Comparison of ENCODE assay signal across 14 cellular contexts in genomic region chr9:33782395-33783152, GRCh38. TPM values are rescaled to one million over a fixed set of nuclear protein-coding genes. Genes with fewer than 3 reads are reported as not detected.
DNase-seq lines count a peak whose midpoint lies in the region; ATAC-seq and TF ChIP-seq lines count a peak whose summit lies in the region.
"Had no signal": no experiment of that assay in that cellular context is flagged by ENCODE, and none has a peak within 500 bp of the region (broad histone marks: within the 10 kb centered on the region; RNA-seq: fewer than 3 reads in every experiment).

No MANE protein-coding gene starts in this region.

- POLR2A ChIA-PET in PC-3 (lab: Charles Lee; ENCODE audit: unreplicated experiment): no interaction called here

- TF ChIP-seq CTCF in PC-3 (conservative IDR thresholded peaks at IDR 0.05; ENCODE audit: low read depth, low read length) (no peak), thyroid gland (IDR thresholded peaks at IDR 0.05) (no peak), prostate gland (IDR thresholded peaks at IDR 0.05) (no peak)

- no TSS peak for BruUV-seq in PC-3 (replicated peaks; lab: Mats Ljungman, UMichigan)

- H3K4me2 ChIP-seq in PC-3 (ENCODE audit: low read length): peak overlapping the region; percentile 61

- WGBS in thyroid gland, 2 donors: 51 to 53% methylated on average over 4 of the region's 4 CpGs
- WGBS in prostate gland: 29% methylated on average over 4 of the region's 4 CpGs

- DNase-seq in SKM-1 treated with dmso at 0.1 percent for 144 hours (lab: John Stamatoyannopoulos, UW; ENCODE audit: unreplicated experiment) (peak; percentile 15), SKM-1 (lab: John Stamatoyannopoulos, UW; ENCODE audit: unreplicated experiment) (no peak), PC-3 (peak; percentile 55), epithelial cell of prostate (ENCODE audit: low read depth, low spot score) (no peak), thyroid gland (no peak), prostate gland (ENCODE audit: low spot score) (no peak), ACHN (no peak)
- no peak for DNase-seq in activated CD4-positive, alpha-beta T cell treated with anti-CD3 and anti-CD28 coated beads, Interleukin-2, amount 50 U/mL, for 48 hours
- DNase-seq: activated naive CD8-positive, alpha-beta T cell treated with anti-CD3 and anti-CD28 coated beads, Interleukin-2, amount 50 U/mL, for 24 hours; NCI-H2171 treated with DMSO at 0.1 percent for 48 hours; ovary; T-helper 1 cell had no signal

- peaks cover 59% of the 10 kb centered on the region for H3K79me2 ChIP-seq in PC-3 (ENCODE audit: low read length)

- no peaks in the 10 kb centered on the region for H3F3A ChIP-seq in PC-3 (ENCODE audit: low read length, unreplicated experiment)

- H3K27ac ChIP-seq in PC-3 (ENCODE audit: low read length): peak overlapping the region; percentile 50
- peak overlapping the region; percentile 46 for H3K27ac ChIP-seq in epithelial cell of prostate
- H3K27ac ChIP-seq in thyroid gland: peak overlapping the region in 2 of 3 donors; percentile 51 to 61
- no peak overlapping the region for H3K27ac ChIP-seq in prostate gland
- H3K27ac ChIP-seq: ovary, thoracic aorta had no signal

- no peaks in the 10 kb centered on the region for H3K27me3 ChIP-seq in PC-3 (ENCODE audit: low read length)
- no peaks in the 10 kb centered on the region for H3K27me3 ChIP-seq in thyroid gland
- no peaks in the 10 kb centered on the region for H3K27me3 ChIP-seq in prostate gland (replicated peaks; ENCODE audit: insufficient read depth)
- H3K27me3 ChIP-seq: ovary had no signal

- no peak overlapping the region for H2AFZ ChIP-seq in PC-3 (ENCODE audit: low read length)

- no peak overlapping the region for H3K4me3 ChIP-seq in PC-3 (ENCODE audit: low read length)
- no peak overlapping the region for H3K4me3 ChIP-seq in thyroid gland (replicated peaks in 1 of 3)
- no peak overlapping the region for H3K4me3 ChIP-seq in prostate gland
- H3K4me3 ChIP-seq: ovary, thoracic aorta had no signal

- TF ChIP-seq POLR2A in thyroid gland (IDR thresholded peaks at IDR 0.05): no peak
- TF ChIP-seq POLR2A in prostate gland (IDR thresholded peaks at IDR 0.05): no peak

- CTCF ChIA-PET in PC-3 (lab: Charles Lee): no interaction called here

- ATAC-seq in PC-3: peak; percentile 25
- ATAC-seq: activated CD4-positive, CD25-positive, alpha-beta regulatory T cell treated with anti-CD3 and anti-CD28 coated beads, Interleukin-2, amount 50 U/mL, for 24 hours; activated naive CD8-positive, alpha-beta T cell treated with anti-CD3 and anti-CD28 coated beads, Interleukin-2, amount 50 U/mL, for 24 hours had no signal

- no peaks in the 10 kb centered on the region for H3K9me3 ChIP-seq in PC-3 (ENCODE audit: low read length)
- no peaks in the 10 kb centered on the region for H3K9me3 ChIP-seq in thyroid gland
- H3K9me3 ChIP-seq in prostate gland: no peaks in the 10 kb centered on the region
- H3K9me3 ChIP-seq: ovary, thoracic aorta had no signal

- H3K9me2 ChIP-seq in PC-3 (replicated peaks; ENCODE audit: low read length): no peaks in the 10 kb centered on the region

- intact Hi-C loops in PC-3 (cut with micrococcal nuclease): no loop called here
- intact Hi-C loops in thyroid gland (cut with DNase I): no loop called here
- intact Hi-C loops in prostate gland (cut with DNase I): no loop called here

- H4K20me1 ChIP-seq in PC-3 (ENCODE audit: low read length): no peaks in the 10 kb centered on the region

- in situ Hi-C loops in ACHN (cut with HindIII; ENCODE audit: low pct_ligation_motif_present, low pct_unique_long_range_greater_than_20kb, low sequenced_read_pairs): no loop called here

- H3K36me3 ChIP-seq in PC-3 (ENCODE audit: low read depth, low read length) (peaks cover 19% of the 10 kb centered on the region), thyroid gland (no peaks in the 10 kb centered on the region), prostate gland (no peaks in the 10 kb centered on the region)
- H3K36me3 ChIP-seq: ovary, thoracic aorta had no signal

- H3K4me1 ChIP-seq in PC-3 (ENCODE audit: insufficient read depth, low read length) (peaks cover 43% of the 10 kb centered on the region), thyroid gland (peaks cover 11 to 18% of the 10 kb centered on the region in 2 donors), prostate gland (replicated peaks) (no peaks in the 10 kb centered on the region)

- no peak overlapping the region for H3K9ac ChIP-seq in PC-3 (ENCODE audit: low read length)

RNA-seq across cellular contexts. Expression of gene PRSS3, which starts 12.8 kb away (rescaled TPM):
- total RNA-seq in PC-3 (2014; rRNA removed) (225 and 240 TPM in 2 replicates), thyroid gland (not detected), prostate gland (1 to 10 TPM in 1 of 2 donors, under 1 TPM in 1; 0.23 to 1.5 TPM)

RNA-seq across cellular contexts. Expression of gene UBE2R2, which starts 34.4 kb away (rescaled TPM):
- 18.4 and 20.9 TPM in 2 replicates for total RNA-seq in PC-3 (2014; rRNA removed)
- 10 to 100 TPM; 22.8 to 31.4 (median 25.8) TPM for total RNA-seq in thyroid gland
- total RNA-seq in prostate gland: 10 to 100 TPM; 25.6 to 42.7 TPM

Comparison
In these comparisons a context has a peak if more than half of its experiments do, and no peak if none do; other contexts are left out.
1. DNase-seq: peak in SKM-1 treated with dmso at 0.1 percent for 144 hours (single experiment) and PC-3 (single experiment); none in SKM-1 (single experiment), epithelial cell of prostate (single experiment), thyroid gland (0 of 2), activated CD4-positive, alpha-beta T cell treated with anti-CD3 and anti-CD28 coated beads, Interleukin-2, amount 50 U/mL, for 48 hours (0 of 2), prostate gland (single experiment) and ACHN (single experiment).
2. H3K27ac ChIP-seq: peak in PC-3 (single experiment), epithelial cell of prostate (single experiment) and thyroid gland (2 of 3); none in prostate gland (0 of 2).
3. RNA of gene PRSS3, which starts 12.8 kb away (total RNA-seq): 225 to 240 TPM in PC-3; 0.23 to 1.5 TPM in prostate gland and not detected in thyroid gland; every median in the first group is over 10 times any median in the second.